8 cellular contexts compared by ENCODE assay signal in genomic region chr16:11797166-11797956, GRCh38. TPM values are rescaled to one million over a fixed set of nuclear protein-coding genes. Genes with fewer than 3 reads are reported as not detected.
DNase-seq lines count a peak whose midpoint lies in the region; ATAC-seq and TF ChIP-seq lines count a peak whose summit lies in the region.

A gene with protein sequence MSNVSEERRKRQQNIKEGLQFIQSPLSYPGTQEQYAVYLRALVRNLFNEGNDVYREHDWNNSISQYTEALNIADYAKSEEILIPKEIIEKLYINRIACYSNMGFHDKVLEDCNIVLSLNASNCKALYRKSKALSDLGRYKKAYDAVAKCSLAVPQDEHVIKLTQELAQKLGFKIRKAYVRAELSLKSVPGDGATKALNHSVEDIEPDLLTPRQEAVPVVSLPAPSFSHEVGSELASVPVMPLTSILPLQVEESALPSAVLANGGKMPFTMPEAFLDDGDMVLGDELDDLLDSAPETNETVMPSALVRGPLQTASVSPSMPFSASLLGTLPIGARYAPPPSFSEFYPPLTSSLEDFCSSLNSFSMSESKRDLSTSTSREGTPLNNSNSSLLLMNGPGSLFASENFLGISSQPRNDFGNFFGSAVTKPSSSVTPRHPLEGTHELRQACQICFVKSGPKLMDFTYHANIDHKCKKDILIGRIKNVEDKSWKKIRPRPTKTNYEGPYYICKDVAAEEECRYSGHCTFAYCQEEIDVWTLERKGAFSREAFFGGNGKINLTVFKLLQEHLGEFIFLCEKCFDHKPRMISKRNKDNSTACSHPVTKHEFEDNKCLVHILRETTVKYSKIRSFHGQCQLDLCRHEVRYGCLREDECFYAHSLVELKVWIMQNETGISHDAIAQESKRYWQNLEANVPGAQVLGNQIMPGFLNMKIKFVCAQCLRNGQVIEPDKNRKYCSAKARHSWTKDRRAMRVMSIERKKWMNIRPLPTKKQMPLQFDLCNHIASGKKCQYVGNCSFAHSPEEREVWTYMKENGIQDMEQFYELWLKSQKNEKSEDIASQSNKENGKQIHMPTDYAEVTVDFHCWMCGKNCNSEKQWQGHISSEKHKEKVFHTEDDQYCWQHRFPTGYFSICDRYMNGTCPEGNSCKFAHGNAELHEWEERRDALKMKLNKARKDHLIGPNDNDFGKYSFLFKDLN (minus strand): TSS chr16:11797258. CDS start chr16:11782354, 14,904 bp downstream.

- ATAC-seq in GM21576 (IDR thresholded peaks at IDR 0.05; ENCODE audit: unreplicated experiment), result peak; percentile 87
- peak; percentile 96 for ATAC-seq in PC-3

- peak within 1 kb of the TSS; percentile 66 for H3K27ac ChIP-seq in PC-3 (ENCODE audit: low read length)

- peak within 1 kb of the TSS; percentile 97 for H3K9ac ChIP-seq in PC-3 (ENCODE audit: low read length)
- peak within 1 kb of the TSS; percentile 98 for H3K9ac ChIP-seq in mucosa of stomach (ENCODE audit: low read length)

- H3K9me3 ChIP-seq in PC-3 (ENCODE audit: low read length) (no peaks in the 10 kb centered on the region), mucosa of stomach (ENCODE audit: control insufficient read depth, low read length) (no peaks in the 10 kb centered on the region)

- peaks cover 59% of the 10 kb centered on the region for H3K79me2 ChIP-seq in PC-3 (ENCODE audit: low read length)

- H3F3A ChIP-seq in PC-3 (ENCODE audit: low read length, unreplicated experiment), result no peaks in the 10 kb centered on the region

- intact Hi-C loops in PC-3 (cut with micrococcal nuclease), result loop anchor here (2.0 kb wide), 1 partner anchor 15 kb away; no protein-coding TSS in a partner anchor

- CTCF ChIA-PET in PC-3 (lab: Charles Lee), result interaction anchor here (0.6 to 1.4 kb wide), 3 partner anchors 44 to 118 kb away, joined by 3 to 4 read pairs (median 3); partner anchors contain the start of genes GSPT1 and TXNDC11

- no peaks in the 10 kb centered on the region for H3K36me3 ChIP-seq in PC-3 (ENCODE audit: low read depth, low read length)
- H3K36me3 ChIP-seq in mucosa of stomach (ENCODE audit: control insufficient read depth, insufficient read depth, low read length), result no peaks in the 10 kb centered on the region

- H3K4me3 ChIP-seq in Jurkat, Clone E6-1 (ENCODE audit: low read length), result peak within 1 kb of the TSS; percentile 87
- H3K4me3 ChIP-seq in PC-3 (ENCODE audit: low read length) (peak within 1 kb of the TSS; percentile 97), mucosa of stomach (ENCODE audit: low read length) (peak within 1 kb of the TSS; percentile 100)

- H3K4me2 ChIP-seq in PC-3 (ENCODE audit: low read length), result peak within 1 kb of the TSS; percentile 97

- DNase-seq in DMS53 (lab: John Stamatoyannopoulos, UW), result peak; percentile 98
- peak; percentile 87 for DNase-seq in Jurkat, Clone E6-1 (ENCODE audit: low read depth, low spot score)
- DNase-seq in PC-3, result peak; percentile 93
- peak; percentile 94 for DNase-seq in activated T-cell treated with anti-CD3 and anti-CD28 coated beads, Interleukin-2, amount 50 U/mL, for 1 hour
- peak; percentile 98 to 99 for DNase-seq in erythroblast (lab: John Stamatoyannopoulos, UW)
- peak; percentile 82 to 86 for DNase-seq in stimulated activated CD8-positive, alpha-beta memory T cell treated with anti-CD3 and anti-CD28 coated beads, Interleukin-7, amount 100 ng/mL, for 1 hour (ENCODE audit: low read depth in 2 of 2)

- TF ChIP-seq POLR2A in erythroblast (IDR thresholded peaks at IDR 0.05; ENCODE audit: low read length), result peak; percentile 92

- peak within 1 kb of the TSS; percentile 87 for H2AFZ ChIP-seq in PC-3 (ENCODE audit: low read length)

- peak; percentile 45; the same call in 1 of the 2 replicates for TF ChIP-seq CTCF in PC-3 (conservative IDR thresholded peaks at IDR 0.05; ENCODE audit: low read depth, low read length)

- H4K20me1 ChIP-seq in PC-3 (ENCODE audit: low read length), result peaks cover 8% of the 10 kb centered on the region; the same call in 1 of the 2 replicates

- POLR2A ChIA-PET in PC-3 (lab: Charles Lee; ENCODE audit: unreplicated experiment), result interaction anchor here (0.5 to 1.1 kb wide), 3 partner anchors 13 to 55 kb away, joined by 3 to 6 read pairs (median 3); partner anchors contain the start of gene TXNDC11

- H3K27me3 ChIP-seq in PC-3 (ENCODE audit: low read length) (no peaks in the 10 kb centered on the region), mucosa of stomach (ENCODE audit: control insufficient read depth, insufficient read depth, low read length) (no peaks in the 10 kb centered on the region)

- H3K9me2 ChIP-seq in PC-3 (replicated peaks; ENCODE audit: low read length), result no peaks in the 10 kb centered on the region

- TSS peak; percentile 92 for BruUV-seq in PC-3 (replicated peaks; lab: Mats Ljungman, UMichigan)

- H3K4me1 ChIP-seq in PC-3 (ENCODE audit: insufficient read depth, low read length) (peaks cover 11% of the 10 kb centered on the region), mucosa of stomach (ENCODE audit: control insufficient read depth, insufficient read depth, low read length) (peaks cover 44% of the 10 kb centered on the region)

RNA-seq across cellular contexts. Expression of the gene that starts here (rescaled TPM):
- 47.5 TPM for polyA plus RNA-seq in Jurkat, Clone E6-1 (2012; ENCODE audit: insufficient read depth, insufficient read length)
- total RNA-seq in PC-3 (2014; rRNA removed), result 21.2 and 26.4 TPM in 2 replicates

Comparison
In these comparisons a context has a peak if more than half of its experiments do, and no peak if none do; other contexts are left out.
1. Peak in every context shown above with its lines: DNase-seq, ATAC-seq, H3K4me3 ChIP-seq and H3K27ac ChIP-seq.